Comparison of ENCODE assay signal across 12 cellular contexts in the genomic region with DNA sequence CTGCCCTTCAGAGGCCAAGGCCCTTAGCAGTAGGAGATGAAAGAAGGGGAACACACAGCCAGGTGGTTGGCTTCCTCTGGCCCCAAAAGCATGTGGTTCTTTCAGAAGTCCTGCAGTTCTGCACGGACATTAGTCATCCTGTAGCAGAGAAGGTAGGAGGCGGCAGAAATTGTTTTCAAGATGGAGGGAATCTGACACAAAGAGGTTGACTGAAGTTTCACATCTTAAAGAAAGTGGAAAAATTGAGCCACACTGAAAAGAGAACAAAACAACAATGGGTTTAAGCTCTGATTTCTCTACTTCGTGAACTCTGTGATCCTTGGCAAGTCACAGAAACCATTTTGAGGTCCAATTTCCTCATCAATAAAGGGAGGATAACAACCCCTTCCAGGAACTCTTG.
"Had no signal": no experiment of that assay in that cellular context is flagged by ENCODE, and none has a peak within 500 bp of the region (broad histone marks: within the 10 kb centered on the region; RNA-seq: fewer than 3 reads in every experiment).

No MANE protein-coding gene starts in this region.

- H3K9me3 Mint-ChIP-seq: activated CD4-positive, alpha-beta T cell treated with anti-CD3 and anti-CD28 coated beads, Interleukin-2, amount 10 ng/mL, durations not matched to agents 7 days and 5 days; activated T-cell treated with anti-CD3 and anti-CD28 coated beads, Interleukin-2, amount 50 U/mL, for 4 hours had no signal

- DNase-seq: activated CD4-positive, alpha-beta T cell treated with anti-CD3 and anti-CD28 coated beads, Interleukin-2, amount 10 ng/mL, durations not matched to agents 7 days and 5 days; activated CD4-positive, CD25-positive, alpha-beta regulatory T cell; activated naive CD4-positive, alpha-beta T cell treated with Interleukin-2 at 50 U/mL for 16 hours; activated T-cell treated with anti-CD3 and anti-CD28 coated beads, Interleukin-2, amount 50 U/mL, for 4 hours; foreskin melanocyte; left ventricle myocardium inferior; mucosa of descending colon; naive thymus-derived CD4-positive, alpha-beta T cell; stimulated activated naive CD4-positive, alpha-beta T cell had no signal

- ATAC-seq: activated T-cell treated with anti-CD3 and anti-CD28 coated beads, Interleukin-2, amount 50 U/mL, for 4 hours; mucosa of descending colon; naive thymus-derived CD4-positive, alpha-beta T cell had no signal

- H3K4me3 Mint-ChIP-seq: activated CD4-positive, alpha-beta T cell treated with anti-CD3 and anti-CD28 coated beads, Interleukin-2, amount 10 ng/mL, durations not matched to agents 7 days and 5 days; activated T-cell treated with anti-CD3 and anti-CD28 coated beads, Interleukin-2, amount 50 U/mL, for 4 hours; naive thymus-derived CD4-positive, alpha-beta T cell; type B pancreatic cell had no signal

- FAIRE-seq: astrocyte had no signal

- H3K36me3 Mint-ChIP-seq: type B pancreatic cell had no signal

- H3K4me1 Mint-ChIP-seq: naive thymus-derived CD4-positive, alpha-beta T cell had no signal

- H3K27ac Mint-ChIP-seq: activated CD4-positive, alpha-beta T cell treated with anti-CD3 and anti-CD28 coated beads, Interleukin-2, amount 10 ng/mL, durations not matched to agents 7 days and 5 days; naive thymus-derived CD4-positive, alpha-beta T cell; type B pancreatic cell had no signal

- H3K4me3 ChIP-seq: left ventricle myocardium inferior, mucosa of descending colon, suprapubic skin had no signal
